1 cellular context compared by ENCODE assay signal in the genomic region with DNA sequence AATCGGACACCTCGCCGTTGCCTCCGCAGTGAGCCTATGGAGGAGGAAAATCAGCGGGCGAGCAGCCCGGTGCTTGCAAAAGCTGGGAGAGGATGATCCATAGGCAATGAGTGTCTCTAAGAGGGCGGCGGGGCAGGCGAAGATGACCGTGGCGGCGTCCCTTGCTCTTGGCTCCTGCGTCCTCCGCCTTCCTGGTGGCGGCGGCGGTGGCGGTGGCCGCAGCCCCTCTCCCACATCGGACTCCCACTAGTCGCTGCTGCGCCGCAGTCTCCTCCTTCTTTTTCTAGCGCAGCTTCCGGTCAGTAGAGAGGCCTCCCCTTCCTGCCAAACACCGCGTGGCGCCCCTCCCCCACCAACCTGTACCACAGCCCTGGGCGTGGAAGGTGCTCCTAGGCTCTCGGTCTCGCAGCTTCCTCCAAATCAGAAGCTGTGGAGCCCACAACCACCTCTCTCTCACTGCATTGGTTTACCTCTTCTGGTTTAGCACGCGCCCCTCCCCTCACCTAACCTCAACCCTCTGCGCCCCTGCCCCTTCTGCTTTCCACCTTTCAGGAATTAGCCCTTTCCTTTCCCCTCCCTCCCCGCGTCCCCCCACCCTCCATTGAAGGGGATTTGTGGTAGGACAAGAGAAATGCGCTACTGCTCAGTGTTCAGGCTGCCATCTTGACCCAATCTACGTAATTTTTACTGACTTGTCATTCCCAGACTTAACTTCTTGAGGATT.
TF ChIP-seq lines count a peak whose summit lies in the region.

Gene SPIN3 (minus strand): TSS at position 271 of the 724 bp plus-strand sequence. CDS start 594 bp downstream, outside the sequence.

TF ChIP-seq in HepG2, 621 proteins besides CTCF, POLR2A, EP300 and RAD21 (continued from another document):
- TF ChIP-seq ARID5B (CRISPR knock-in tag; IDR thresholded peaks at IDR 0.05), result peak; percentile 60; the same call in 1 of the 2 replicates
- TF ChIP-seq, protein P1, sequence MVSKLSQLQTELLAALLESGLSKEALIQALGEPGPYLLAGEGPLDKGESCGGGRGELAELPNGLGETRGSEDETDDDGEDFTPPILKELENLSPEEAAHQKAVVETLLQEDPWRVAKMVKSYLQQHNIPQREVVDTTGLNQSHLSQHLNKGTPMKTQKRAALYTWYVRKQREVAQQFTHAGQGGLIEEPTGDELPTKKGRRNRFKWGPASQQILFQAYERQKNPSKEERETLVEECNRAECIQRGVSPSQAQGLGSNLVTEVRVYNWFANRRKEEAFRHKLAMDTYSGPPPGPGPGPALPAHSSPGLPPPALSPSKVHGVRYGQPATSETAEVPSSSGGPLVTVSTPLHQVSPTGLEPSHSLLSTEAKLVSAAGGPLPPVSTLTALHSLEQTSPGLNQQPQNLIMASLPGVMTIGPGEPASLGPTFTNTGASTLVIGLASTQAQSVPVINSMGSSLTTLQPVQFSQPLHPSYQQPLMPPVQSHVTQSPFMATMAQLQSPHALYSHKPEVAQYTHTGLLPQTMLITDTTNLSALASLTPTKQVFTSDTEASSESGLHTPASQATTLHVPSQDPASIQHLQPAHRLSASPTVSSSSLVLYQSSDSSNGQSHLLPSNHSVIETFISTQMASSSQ (IDR thresholded peaks at IDR 0.05; ENCODE audit: low read depth), result no peak
- TF ChIP-seq, protein P1 (CRISPR knock-in tag; IDR thresholded peaks at IDR 0.05; ENCODE audit: borderline replicate concordance), result no peak
